ENCODE assay signal across 10 cellular contexts in genomic region chr12:88578274-88578673, GRCh38. TPM values are rescaled to one million over a fixed set of nuclear protein-coding genes. Genes with fewer than 3 reads are reported as not detected.
DNase-seq lines count a peak whose midpoint lies in the region; TF ChIP-seq lines count a peak whose summit lies in the region.
"Had no signal": no experiment of that assay in that cellular context is flagged by ENCODE, and none has a peak within 500 bp of the region (broad histone marks: within the 10 kb centered on the region; RNA-seq: fewer than 3 reads in every experiment).

No MANE protein-coding gene starts in this region.

- in situ Hi-C loops in brain microvascular endothelial cell (cut with HindIII; ENCODE audit: low pct_ligation_motif_present, low sequenced_read_pairs) = no loop called here

- H3K27me3 ChIP-seq in brain microvascular endothelial cell (replicated peaks) = no peaks in the 10 kb centered on the region
- H3K27me3 ChIP-seq in Karpas-422 (ENCODE audit: low read length) = no peaks in the 10 kb centered on the region

- H3K9ac ChIP-seq in Karpas-422 (ENCODE audit: low read length) = no peak overlapping the region

- no peaks in the 10 kb centered on the region for H4K20me1 ChIP-seq in Karpas-422 (ENCODE audit: insufficient read depth, low read depth, low read length)

- no peaks in the 10 kb centered on the region for H3K9me3 Mint-ChIP-seq in chondrocyte (ENCODE audit: low read depth)
- H3K9me3 Mint-ChIP-seq: activated CD4-positive, alpha-beta memory T cell treated with anti-CD3 and anti-CD28 coated beads for 36 hours had no signal

- H3K4me3 ChIP-seq in HFF-Myc (replicated peaks; ENCODE audit: low read depth, low read length) (peak overlapping the region; percentile 76), brain microvascular endothelial cell (ENCODE audit: low read depth, low read length) (peak overlapping the region; percentile 81), Karpas-422 (ENCODE audit: low read length) (no peak overlapping the region)

- H3K36me3 ChIP-seq in brain microvascular endothelial cell (replicated peaks) (no peaks in the 10 kb centered on the region), Karpas-422 (ENCODE audit: insufficient read depth, low read length) (no peaks in the 10 kb centered on the region)

- H3K9me3 ChIP-seq in Karpas-422 (ENCODE audit: low read length) = no peaks in the 10 kb centered on the region

- H3K4me2 ChIP-seq in Karpas-422 (ENCODE audit: low read depth, low read length, poor library complexity, severe bottlenecking) = no peak overlapping the region

- H3K4me1 Mint-ChIP-seq in chondrocyte (ENCODE audit: low read depth) = peaks cover 21% of the 10 kb centered on the region

- H3K36me3 Mint-ChIP-seq in chondrocyte (ENCODE audit: low read depth) = no peaks in the 10 kb centered on the region
- H3K36me3 Mint-ChIP-seq: activated CD4-positive, alpha-beta memory T cell treated with anti-CD3 and anti-CD28 coated beads for 36 hours had no signal

- no peak overlapping the region for H3K27ac Mint-ChIP-seq in chondrocyte (ENCODE audit: unreplicated experiment)
- H3K27ac Mint-ChIP-seq: activated CD4-positive, alpha-beta memory T cell treated with anti-CD3 and anti-CD28 coated beads for 36 hours had no signal

- DNase-seq in HFF-Myc (ENCODE audit: extremely low read depth, low read depth) = no peak
- peak; percentile 33 for DNase-seq in brain microvascular endothelial cell
- DNase-seq in kidney tubule cell (ENCODE audit: low spot score) = peak; percentile 44
- peak; percentile 25 for DNase-seq in stromal cell of bone marrow (ENCODE audit: low read depth)
- no peak for DNase-seq in hippocampal formation (lab: John Stamatoyannopoulos, UW)
- no peak for DNase-seq in chondrocyte (ENCODE audit: low spot score)
- DNase-seq in GM03348 (ENCODE audit: low spot score) = no peak
- DNase-seq in Karpas-422 = no peak
- DNase-seq: activated CD4-positive, alpha-beta memory T cell treated with anti-CD3 and anti-CD28 coated beads for 36 hours; NCI-H2171 treated with DMSO at 0.1 percent for 48 hours had no signal

- H3K79me2 ChIP-seq in Karpas-422 (ENCODE audit: low read length) = no peaks in the 10 kb centered on the region

- H3K27ac ChIP-seq in brain microvascular endothelial cell = no peak overlapping the region
- H3K27ac ChIP-seq in Karpas-422 (ENCODE audit: low read length) = no peak overlapping the region

- H3K27me3 Mint-ChIP-seq in chondrocyte (ENCODE audit: low read depth) = peaks cover 2% of the 10 kb centered on the region

- no peak overlapping the region for H3K4me3 Mint-ChIP-seq in chondrocyte (ENCODE audit: unreplicated experiment)
- H3K4me3 Mint-ChIP-seq: activated CD4-positive, alpha-beta memory T cell treated with anti-CD3 and anti-CD28 coated beads for 36 hours had no signal

- no peaks in the 10 kb centered on the region for H3K9me2 ChIP-seq in Karpas-422 (replicated peaks; ENCODE audit: insufficient read depth, low read length)

- H3K4me1 ChIP-seq in Karpas-422 (ENCODE audit: low read length) = no peaks in the 10 kb centered on the region

- no peak overlapping the region for H2AFZ ChIP-seq in Karpas-422 (ENCODE audit: low read length)

- TF ChIP-seq CTCF in HFF-Myc (IDR thresholded peaks at IDR 0.05; ENCODE audit: low read depth, low read length, missing control alignments) = no peak
- no peak for TF ChIP-seq CTCF in brain microvascular endothelial cell (IDR thresholded peaks at IDR 0.05; ENCODE audit: low read depth, low read length, missing control alignments)
- TF ChIP-seq CTCF in chondrocyte (IDR thresholded peaks at IDR 0.05) = no peak

RNA-seq across cellular contexts. Expression of gene KITLG, which starts 2.0 kb away (rescaled TPM):
- total RNA-seq in chondrocyte = 1.7 to 3.8 TPM (median 3.7 TPM) in 3 replicates
- not detected in 2 replicates for total RNA-seq in Karpas-422 (2014; rRNA removed; shearing (Covaris generic); ENCODE audit: low replicate concordance)

Comparison
In these comparisons a context has a peak if more than half of its experiments do, and no peak if none do; other contexts are left out.
1. DNase-seq: peak in brain microvascular endothelial cell (single experiment), kidney tubule cell (single experiment) and stromal cell of bone marrow (single experiment); none in HFF-Myc (single experiment), hippocampal formation (0 of 2), chondrocyte (single experiment), GM03348 (single experiment) and Karpas-422 (single experiment).